1 cellular context compared by ENCODE assay signal in genomic region chr16:29961479-29962343, GRCh38.
A peak's percentile ranks its signal among the peaks of the same experiment; 100 is the strongest.
TF ChIP-seq lines count a peak whose summit lies in the region.

TMEM219 (plus strand) TSS chr16:29962079; CDS start chr16:29963144, 1,065 bp downstream.

TF ChIP-seq in K562, 482 proteins besides CTCF, POLR2A, EP300 and RAD21 (continued from another document and continues in another):
- no peak for TF ChIP-seq ZNF174 (CRISPR knock-in tag; IDR thresholded peaks at IDR 0.05)
- TF ChIP-seq BHLHE40 (IDR thresholded peaks at IDR 0.05; ENCODE audit: low read length), result peak; percentile 75
- no peak; the same call in 1 of the 2 replicates for TF ChIP-seq SREBF1 (IDR thresholded peaks at IDR 0.05; ENCODE audit: borderline replicate concordance, low read depth, low read length)
- no peak for TF ChIP-seq CREBBP (IDR thresholded peaks at IDR 0.05; ENCODE audit: low read depth, low read length)
- TF ChIP-seq CHD2 (IDR thresholded peaks at IDR 0.05; ENCODE audit: low read depth, low read length), result no peak
- TF ChIP-seq SMAD1 (IDR thresholded peaks at IDR 0.05; ENCODE audit: low read depth, low read length, partially characterized antibody), result no peak
- TF ChIP-seq ZNF511 (CRISPR knock-in tag; IDR thresholded peaks at IDR 0.05), result no peak
- TF ChIP-seq ZNF780A (CRISPR knock-in tag; IDR thresholded peaks at IDR 0.05), result no peak
- TF ChIP-seq MEIS2 (IDR thresholded peaks at IDR 0.05; ENCODE audit: partially characterized antibody), result peak; percentile 85
- TF ChIP-seq L3MBTL2 (IDR thresholded peaks at IDR 0.05), result peak; percentile 86
- TF ChIP-seq CBX1 (IDR thresholded peaks at IDR 0.05; ENCODE audit: low read depth), result no peak
- TF ChIP-seq TBL1XR1 (IDR thresholded peaks at IDR 0.05; ENCODE audit: low read length in 2 of 2), result 0 out of 4 replicates have a peak, but pooled peaks of 1 of the 2 experiments have one; percentile 5
- no peak for TF ChIP-seq PHB (CRISPR knock-in tag; IDR thresholded peaks at IDR 0.05)
- no peak for TF ChIP-seq JUNB (CRISPR knock-in tag; conservative IDR thresholded peaks at IDR 0.05)
- no peak for TF ChIP-seq FIP1L1 (IDR thresholded peaks at IDR 0.05; ENCODE audit: low read depth, low read length, poor library complexity, severe bottlenecking)
- TF ChIP-seq BDP1 (IDR thresholded peaks at IDR 0.05; ENCODE audit: insufficient read depth, insufficient read length), result no peak
- no peak for TF ChIP-seq KAT2B (IDR thresholded peaks at IDR 0.05; ENCODE audit: low read depth, low read length)
- TF ChIP-seq SMARCA5 (IDR thresholded peaks at IDR 0.05), result no peak
- no peak for TF ChIP-seq NCOA6 (IDR thresholded peaks at IDR 0.05)
- TF ChIP-seq STAT6 (CRISPR knock-in tag; IDR thresholded peaks at IDR 0.05), result no peak
- TF ChIP-seq RERE (CRISPR knock-in tag; IDR thresholded peaks at IDR 0.05; ENCODE audit: borderline replicate concordance), result no peak
- TF ChIP-seq HBP1 (CRISPR knock-in tag; IDR thresholded peaks at IDR 0.05), result no peak
- no peak; the same call in 1 of the 2 replicates for TF ChIP-seq GATAD2A (IDR thresholded peaks at IDR 0.05)
- TF ChIP-seq PML (IDR thresholded peaks at IDR 0.05; ENCODE audit: low read length), result peak; percentile 28; the same call in 1 of the 2 replicates
- no peak; the same call in 1 of the 2 replicates for TF ChIP-seq ZNF24 (IDR thresholded peaks at IDR 0.05)
- no peak for TF ChIP-seq NFYB (IDR thresholded peaks at IDR 0.05; ENCODE audit: extremely low read depth, insufficient read length)
- TF ChIP-seq ZNF436 (CRISPR knock-in tag; IDR thresholded peaks at IDR 0.05), result no peak
- no peak for TF ChIP-seq NR2C1 (IDR thresholded peaks at IDR 0.05)
- no peak for TF ChIP-seq NR2C1 (tag; IDR thresholded peaks at IDR 0.05)
- TF ChIP-seq MXI1 (IDR thresholded peaks at IDR 0.05; ENCODE audit: low read depth, low read length), result no peak
- TF ChIP-seq NRF1 (conservative IDR thresholded peaks at IDR 0.05 in 1 of 2, IDR thresholded peaks at IDR 0.05 in 1 of 2), result peak; percentile 96 to 97
- TF ChIP-seq ZNF23 (CRISPR knock-in tag; IDR thresholded peaks at IDR 0.05), result no peak
- no peak for TF ChIP-seq MTA2 (IDR thresholded peaks at IDR 0.05; ENCODE audit: low read depth)
- TF ChIP-seq ZNF507 (tag; conservative IDR thresholded peaks at IDR 0.05), result no peak
- TF ChIP-seq NFRKB (IDR thresholded peaks at IDR 0.05; ENCODE audit: low read depth), result no peak
- no peak for TF ChIP-seq ARHGAP35 (IDR thresholded peaks at IDR 0.05; ENCODE audit: partially characterized antibody)
- TF ChIP-seq ZNF133 (CRISPR knock-in tag; IDR thresholded peaks at IDR 0.05), result no peak
- TF ChIP-seq ZNF764 (CRISPR knock-in tag; IDR thresholded peaks at IDR 0.05; ENCODE audit: low read depth), result no peak
- TF ChIP-seq ZNF408 (CRISPR knock-in tag; IDR thresholded peaks at IDR 0.05; ENCODE audit: low read depth), result no peak
- no peak for TF ChIP-seq HNRNPK (IDR thresholded peaks at IDR 0.05; ENCODE audit: low read depth, low read length, poor library complexity, severe bottlenecking)
- TF ChIP-seq SMC3 (conservative IDR thresholded peaks at IDR 0.05; ENCODE audit: insufficient read depth, low read depth, low read length), result no peak
- TF ChIP-seq ELF4 (CRISPR knock-in tag; IDR thresholded peaks at IDR 0.05), result no peak
- no peak for TF ChIP-seq KAT8 (IDR thresholded peaks at IDR 0.05; ENCODE audit: low read depth)
- no peak for TF ChIP-seq NFIX (CRISPR knock-in tag; IDR thresholded peaks at IDR 0.05; ENCODE audit: low read depth)
- no peak for TF ChIP-seq STAG1 (CRISPR knock-in tag; IDR thresholded peaks at IDR 0.05; ENCODE audit: borderline replicate concordance)
- peak; percentile 79; the same call in 1 of the 2 replicates for TF ChIP-seq TRIM28 (IDR thresholded peaks at IDR 0.05)
- TF ChIP-seq SUPT5H (IDR thresholded peaks at IDR 0.05), result peak; percentile 74
- TF ChIP-seq HDGF (IDR thresholded peaks at IDR 0.05), result no peak
- peak; percentile 45 for TF ChIP-seq SMARCA4 (IDR thresholded peaks at IDR 0.05)
- TF ChIP-seq POLR2AphosphoS2 (IDR thresholded peaks at IDR 0.05; ENCODE audit: low read length), result no peak
- TF ChIP-seq MED1 (CRISPR knock-in tag; IDR thresholded peaks at IDR 0.05; ENCODE audit: borderline replicate concordance), result no peak
- no peak for TF ChIP-seq ZNF76 (CRISPR knock-in tag; IDR thresholded peaks at IDR 0.05; ENCODE audit: borderline replicate concordance)
- TF ChIP-seq SRF (CRISPR knock-in tag; IDR thresholded peaks at IDR 0.05), result no peak
- no peak for TF ChIP-seq ZBTB49 (CRISPR knock-in tag; IDR thresholded peaks at IDR 0.05; ENCODE audit: borderline replicate concordance)
- TF ChIP-seq ZNF124 (CRISPR knock-in tag; IDR thresholded peaks at IDR 0.05), result no peak
- 0 out of 4 replicates have a peak, but pooled peaks of 1 of the 2 experiments have one; percentile 54 for TF ChIP-seq ZNF639 (CRISPR knock-in tag; conservative IDR thresholded peaks at IDR 0.05 in 1 of 2, IDR thresholded peaks at IDR 0.05 in 1 of 2)
- no peak for TF ChIP-seq CREB5 (CRISPR knock-in tag; IDR thresholded peaks at IDR 0.05)
- TF ChIP-seq SNAPC5 (CRISPR knock-in tag; IDR thresholded peaks at IDR 0.05), result no peak
- no peak for TF ChIP-seq ZNF239 (CRISPR knock-in tag; IDR thresholded peaks at IDR 0.05)
- no peak for TF ChIP-seq ZNF354B (CRISPR knock-in tag; IDR thresholded peaks at IDR 0.05)
- 0 out of 2 replicates have a peak, but pooled peaks have one; percentile 61 for TF ChIP-seq ETV5 (CRISPR knock-in tag; IDR thresholded peaks at IDR 0.05; ENCODE audit: low read depth)
- TF ChIP-seq RBM25 (IDR thresholded peaks at IDR 0.05; ENCODE audit: low read depth, low read length, severe bottlenecking), result no peak
